Comparison of ENCODE assay signal across 14 cellular contexts in genomic region chr6:2432258-2432657, GRCh38.
DNase-seq lines count a peak whose midpoint lies in the region; ATAC-seq and FAIRE-seq lines count a peak whose summit lies in the region.
"Had no signal": no experiment of that assay in that cellular context is flagged by ENCODE, and none has a peak within 500 bp of the region (broad histone marks: within the 10 kb centered on the region; RNA-seq: fewer than 3 reads in every experiment).

No MANE protein-coding gene starts in this region.

- no peak for FAIRE-seq in GM19239 (lab: Jason Lieb, UNC)
- FAIRE-seq: endometrium had no signal

- ATAC-seq in GM21717 (IDR thresholded peaks at IDR 0.05; ENCODE audit: unreplicated experiment): no peak
- no peak for ATAC-seq in HG02870 (IDR thresholded peaks at IDR 0.05; ENCODE audit: unreplicated experiment)
- ATAC-seq: left cardiac atrium; stimulated activated naive CD8-positive, alpha-beta T cell treated with anti-CD3 and anti-CD28 coated beads, Interleukin-15, amount 100 ng/mL, for 72 hours had no signal

- DNase-seq in AG08395 (ENCODE audit: low spot score) (peak; percentile 94), HT-29 (ENCODE audit: low spot score) (peak; percentile 53), brain pericyte (ENCODE audit: low read depth, low spot score) (peak; percentile 50), kidney glomerular epithelial cell (lab: John Stamatoyannopoulos, UW) (peak; percentile 96), GM19239 (ENCODE audit: insufficient read length, low spot score) (no peak), T-helper 9 cell (no peak)
- DNase-seq: left cardiac atrium; NCI-H1105 treated with DMSO at 0.1 percent for 48 hours; nucleus accumbens; stimulated activated naive CD8-positive, alpha-beta T cell treated with anti-CD3 and anti-CD28 coated beads, Interleukin-15, amount 100 ng/mL, for 72 hours; T-helper 1 cell had no signal

Comparison
In these comparisons a context has a peak if more than half of its experiments do, and no peak if none do; other contexts are left out.
1. DNase-seq: peak in AG08395 (single experiment), HT-29 (single experiment), brain pericyte (single experiment) and kidney glomerular epithelial cell (single experiment); none in GM19239 (single experiment) and T-helper 9 cell (single experiment).